8 cellular contexts compared by ENCODE assay signal in the genomic region with DNA sequence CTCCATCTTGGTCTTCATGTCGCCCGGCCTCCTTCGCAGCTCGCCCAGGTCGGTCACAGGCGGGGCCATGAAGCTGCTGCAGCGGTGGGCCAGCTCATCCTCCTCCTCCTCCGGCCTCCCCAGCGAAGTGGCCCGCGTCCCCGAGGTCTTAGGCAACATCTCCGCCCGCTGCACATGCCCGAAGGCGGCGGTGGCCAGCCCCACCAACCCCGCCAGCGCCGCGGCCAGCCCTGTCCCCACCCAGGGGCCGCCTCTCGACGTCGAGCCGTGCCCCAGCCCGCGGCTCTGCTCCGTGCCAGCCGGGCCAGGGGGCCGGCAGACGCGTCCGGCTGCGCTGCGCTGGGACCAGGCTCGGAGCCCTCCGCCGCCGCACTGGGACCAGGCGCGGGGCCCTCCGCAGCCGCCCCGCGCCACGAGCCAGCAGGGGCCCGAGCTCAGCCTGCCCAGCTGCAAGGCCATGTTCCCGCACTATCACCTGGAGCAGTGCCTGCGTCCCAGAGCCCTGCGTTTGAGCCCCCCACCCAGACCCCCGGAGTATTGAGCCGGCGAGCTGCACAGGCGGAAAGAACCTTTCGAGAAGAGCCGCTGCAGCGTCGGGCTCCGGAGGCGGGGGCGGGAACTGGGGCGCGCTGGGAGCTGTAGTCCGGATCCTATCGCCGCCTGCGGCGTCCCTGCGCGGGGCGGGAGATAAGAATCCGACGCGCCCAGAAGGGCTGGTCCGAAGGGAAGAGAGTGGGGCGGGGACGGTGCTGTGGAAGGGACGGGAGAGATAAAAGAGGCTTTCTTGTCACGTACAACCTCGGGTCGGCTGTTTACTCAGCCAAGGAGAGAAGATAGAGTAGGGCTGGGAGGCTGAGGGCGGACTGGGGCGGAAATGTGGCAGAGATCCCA. TPM values are rescaled to one million over a fixed set of nuclear protein-coding genes. Genes with fewer than 3 reads are reported as not detected.
A peak's percentile ranks its signal among the peaks of the same experiment; 100 is the strongest.
DNase-seq lines count a peak whose midpoint lies in the region; ATAC-seq and TF ChIP-seq lines count a peak whose summit lies in the region.

A gene (minus strand): TSS at position 566 of the 891 bp plus-strand sequence. CDS start 107 bp downstream, at position 459.

- DNase-seq in C1 segment of cervical spinal cord (lab: John Stamatoyannopoulos, UW) (peak in 13 of 14 donors; percentile 42 to 91 (median 83)), NCI-H69 (lab: John Stamatoyannopoulos, UW) (peak; percentile 84), dorsolateral prefrontal cortex (peak; percentile 80 to 95 (median 90)), lower leg skin (ENCODE audit: low spot score in 2 of 2) (peak; percentile 89 to 97)
- DNase-seq in activated CD4-positive, alpha-beta T cell treated with anti-CD3 and anti-CD28 coated beads, Interleukin-2, amount 50 U/mL, for 48 hours: peak; percentile 88 to 93
- DNase-seq in stimulated activated CD4-positive, alpha-beta T cell treated with anti-CD3 and anti-CD28 coated beads, Interleukin-4, amount 100 ng/mL, for 4 hours: peak; percentile 81 to 86

- peak within 1 kb of the TSS; percentile 49 to 98 (median 94) for H3K27ac ChIP-seq in dorsolateral prefrontal cortex

- intact Hi-C loops in dorsolateral prefrontal cortex (cut with DNase I) (loop anchor here (2.0 to 10.0 kb wide), 6 partner anchors 70 to 768 kb away; a partner anchor contains a TSS), lower leg skin (cut with DNase I; ENCODE audit: low total_unique reads) (no loop called here)

- no peaks in the 10 kb centered on the region for H3K27me3 ChIP-seq in dorsolateral prefrontal cortex

- no peak for TF ChIP-seq POLR2A in lower leg skin (IDR thresholded peaks at IDR 0.05)

- peak in 31 of 56 donors; percentile 5 to 53 (median 31) for TF ChIP-seq CTCF in dorsolateral prefrontal cortex (IDR thresholded peaks at IDR 0.05 in 54 of 56, conservative IDR thresholded peaks at IDR 0.05 in 2 of 56; ENCODE audit: low read depth in 1 of 56, partially characterized antibody in 56 of 56)
- no peak for TF ChIP-seq CTCF in lower leg skin (IDR thresholded peaks at IDR 0.05)

- peak within 1 kb of the TSS; percentile 58 to 96 (median 85) for H3K4me3 ChIP-seq in dorsolateral prefrontal cortex
- H3K4me3 ChIP-seq in lower leg skin (ENCODE audit: low read depth, poor library complexity, severe bottlenecking): peak within 1 kb of the TSS; percentile 81

- ATAC-seq in GM19328 (IDR thresholded peaks at IDR 0.05; ENCODE audit: unreplicated experiment) (peak; percentile 89), HG03469 (IDR thresholded peaks at IDR 0.05; ENCODE audit: unreplicated experiment) (peak; percentile 87)

- 0 to 1% methylated on average over 46 to 51 of the region's 84 CpGs for WGBS in lower leg skin, 2 donors

RNA-seq across cellular contexts. Expression of the gene that starts here (rescaled TPM):
- total RNA-seq in dorsolateral prefrontal cortex (100 to 1,000 TPM in 3 of 120 experiments, 10 to 100 TPM in 117; 23.2 to 140 (median 47.8) TPM), lower leg skin (10 to 100 TPM; 21.8 to 28.6 (median 25.0) TPM)

Comparison
In these comparisons a context has a peak if more than half of its experiments do, and no peak if none do; other contexts are left out.
1. Peak in every context shown above with its lines: DNase-seq, ATAC-seq, H3K4me3 ChIP-seq and H3K27ac ChIP-seq.
2. CTCF ChIP-seq: peak in dorsolateral prefrontal cortex (31 of 56); none in lower leg skin (0 of 3).